22 cellular contexts compared by ENCODE assay signal in the genomic region with DNA sequence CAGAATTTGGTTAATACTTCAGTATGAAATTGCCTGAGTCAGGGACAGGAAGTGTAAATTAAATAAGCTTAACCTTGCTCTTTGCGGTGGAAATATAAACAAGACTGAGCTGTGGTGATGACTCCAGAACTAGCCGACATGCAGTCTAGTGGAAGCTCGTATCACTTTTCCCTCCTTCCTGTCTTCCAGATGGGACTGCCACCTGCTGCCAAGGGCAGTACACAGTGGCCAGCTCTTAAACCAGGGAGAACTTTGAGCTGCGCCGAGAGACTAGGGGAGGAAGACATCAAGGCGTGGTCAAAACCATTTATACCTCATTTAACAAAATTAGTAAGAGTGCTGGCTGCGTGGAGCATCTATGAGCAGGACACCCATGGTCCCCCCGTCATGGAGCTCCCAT. TPM values are rescaled to one million over a fixed set of nuclear protein-coding genes. Genes with fewer than 3 reads are reported as not detected.
A peak's percentile ranks its signal among the peaks of the same experiment; 100 is the strongest.
DNase-seq lines count a peak whose midpoint lies in the region; ATAC-seq, FAIRE-seq and TF ChIP-seq lines count a peak whose summit lies in the region.
"Had no signal": no experiment of that assay in that cellular context is flagged by ENCODE, and none has a peak within 500 bp of the region (broad histone marks: within the 10 kb centered on the region; RNA-seq: fewer than 3 reads in every experiment).

No MANE protein-coding gene starts in this region.

- intact Hi-C loops in endothelial cell of umbilical vein (cut with micrococcal nuclease) (loop anchor here (1.0 kb wide), 1 partner anchor 31 kb away; a partner anchor contains a TSS), gastrocnemius medialis (cut with DNase I; ENCODE audit: low total_unique reads) (no loop called here)
- intact Hi-C loops in CD4-positive, alpha-beta T cell (cut with DNase I, micrococcal nuclease), result no loop called here

- H3K9me3 Mint-ChIP-seq in CD4-positive, alpha-beta T cell, result peaks cover 3% of the 10 kb centered on the region

- H3K4me1 ChIP-seq in endothelial cell of umbilical vein (ENCODE audit: control insufficient read depth, extremely low read depth, insufficient read depth, low read length) (peaks cover 13% of the 10 kb centered on the region), gastrocnemius medialis (no peaks in the 10 kb centered on the region)
- H3K4me1 ChIP-seq: left lung, right atrium auricular region had no signal

- H3K27me3 ChIP-seq in endothelial cell of umbilical vein (ENCODE audit: control insufficient read depth in 2 of 2, insufficient read depth in 2 of 2, low read length in 2 of 2) (no peaks in the 10 kb centered on the region), gastrocnemius medialis (no peaks in the 10 kb centered on the region)
- no peaks in the 10 kb centered on the region for H3K27me3 ChIP-seq in CD4-positive, alpha-beta T cell (ENCODE audit: control insufficient read depth, insufficient read depth, low read length)
- H3K27me3 ChIP-seq: left lung, neutrophil, right atrium auricular region had no signal

- no peak overlapping the region for H2AFZ ChIP-seq in endothelial cell of umbilical vein (ENCODE audit: low read depth, low read length)
- H2AFZ ChIP-seq: PC-9 had no signal

- peak; percentile 12 for FAIRE-seq in endothelial cell of umbilical vein (lab: Jason Lieb, UNC)

- H3K4me2 ChIP-seq in endothelial cell of umbilical vein (ENCODE audit: insufficient read depth, low read length), result peak overlapping the region; percentile 22
- H3K4me2 ChIP-seq: PC-9, SK-N-SH had no signal

- H3K9me1 ChIP-seq in endothelial cell of umbilical vein (replicated peaks; ENCODE audit: control insufficient read depth, extremely low read depth, insufficient read depth, low read length), result no peaks in the 10 kb centered on the region

- H3K4me1 Mint-ChIP-seq in CD4-positive, alpha-beta T cell (ENCODE audit: low read depth), result peaks cover 36% of the 10 kb centered on the region

- no peak for TF ChIP-seq POLR2A in endothelial cell of umbilical vein (IDR thresholded peaks at IDR 0.05; ENCODE audit: low read depth, low read length)
- no peak for TF ChIP-seq POLR2A in gastrocnemius medialis (IDR thresholded peaks at IDR 0.05)

- H3K36me3 ChIP-seq in endothelial cell of umbilical vein (ENCODE audit: control insufficient read depth in 2 of 2, extremely low read depth in 1 of 2, insufficient read depth in 2 of 2, low read length in 2 of 2), result peaks cover 0 to 10% of the 10 kb centered on the region in 2 experiments
- peaks cover 0 to 42% of the 10 kb centered on the region in 2 donors for H3K36me3 ChIP-seq in gastrocnemius medialis

- no peaks in the 10 kb centered on the region for H3K27me3 Mint-ChIP-seq in CD4-positive, alpha-beta T cell
- H3K27me3 Mint-ChIP-seq: activated CD4-positive, alpha-beta T cell treated with anti-CD3 and anti-CD28 coated beads for 36 hours; stimulated activated naive B cell treated with anti-CD40 and anti-IgM and Interleukin-4, amounts not matched to agents 10 μg/mL and 1 μg/mL and 100 μg/mL, for 72 hours had no signal

- no TSS peak for BruUV-seq in endothelial cell of umbilical vein (replicated peaks; lab: Mats Ljungman, UMichigan)

- peaks cover 62% of the 10 kb centered on the region for H3K36me3 Mint-ChIP-seq in CD4-positive, alpha-beta T cell (ENCODE audit: low read depth)

- H3K9me3 ChIP-seq in endothelial cell of umbilical vein (replicated peaks; ENCODE audit: control insufficient read depth, insufficient read depth, low read length), result no peaks in the 10 kb centered on the region
- H3K9me3 ChIP-seq in gastrocnemius medialis, result no peaks in the 10 kb centered on the region
- no peaks in the 10 kb centered on the region for H3K9me3 ChIP-seq in CD4-positive, alpha-beta T cell (ENCODE audit: control insufficient read depth, low read length)
- H3K9me3 ChIP-seq: left lung, neutrophil, right atrium auricular region, SK-N-SH had no signal

- peak; percentile 39 to 69 for ATAC-seq in gastrocnemius medialis
- ATAC-seq in HG02885 (IDR thresholded peaks at IDR 0.05; ENCODE audit: poor library complexity, unreplicated experiment), result no peak
- no peak for ATAC-seq in CD4-positive, alpha-beta T cell (ENCODE audit: poor library complexity)
- ATAC-seq: activated CD4-positive, alpha-beta T cell treated with anti-CD3 and anti-CD28 coated beads for 36 hours; left lung; stimulated activated naive B cell treated with anti-CD40 and anti-IgM and Interleukin-4, amounts not matched to agents 10 μg/mL and 1 μg/mL and 100 μg/mL, for 72 hours had no signal

- dilution Hi-C loops in endothelial cell of umbilical vein (cut with MboI; ENCODE audit: extremely low pct_ligation_motif_present, low sequenced_read_pairs), result no loop called here

- in situ Hi-C loops in gastrocnemius medialis (cut with MboI; ENCODE audit: low sequenced_read_pairs in 4 of 4), result no loop called here

- H3K27ac ChIP-seq in endothelial cell of umbilical vein (ENCODE audit: insufficient read depth, low read depth, low read length) (no peak overlapping the region), gastrocnemius medialis (no peak overlapping the region)
- no peak overlapping the region for H3K27ac ChIP-seq in CD4-positive, alpha-beta T cell (ENCODE audit: low read depth, low read length)
- H3K27ac ChIP-seq: coronary artery, left lung, neutrophil, PC-9, right atrium auricular region had no signal

- H4K20me1 ChIP-seq in endothelial cell of umbilical vein (replicated peaks; ENCODE audit: control insufficient read depth, extremely low read depth, insufficient read depth, low read length), result peaks cover 3% of the 10 kb centered on the region

- no peak overlapping the region for H3K27ac Mint-ChIP-seq in CD4-positive, alpha-beta T cell
- H3K27ac Mint-ChIP-seq: activated CD4-positive, alpha-beta T cell treated with anti-CD3 and anti-CD28 coated beads for 36 hours; stimulated activated naive B cell treated with anti-CD40 and anti-IgM and Interleukin-4, amounts not matched to agents 10 μg/mL and 1 μg/mL and 100 μg/mL, for 72 hours had no signal

- peak; percentile 22 for DNase-seq in NCI-H2029 (lab: John Stamatoyannopoulos, UW)
- DNase-seq in NCI-H2029 treated with DMSO at 0.1 percent for 48 hours (lab: John Stamatoyannopoulos, UW), result no peak
- DNase-seq in NCI-H510A treated with DMSO at 0.1 percent for 48 hours (lab: John Stamatoyannopoulos, UW), result peak; percentile 78
- peak; percentile 60 for DNase-seq in endothelial cell of umbilical vein (ENCODE audit: low read depth, low spot score)
- no peak for DNase-seq in gastrocnemius medialis
- DNase-seq in RKO (ENCODE audit: low spot score), result no peak
- no peak for DNase-seq in CD4-positive, alpha-beta T cell
- DNase-seq: 8988T; activated CD4-positive, alpha-beta T cell treated with anti-CD3 and anti-CD28 coated beads for 36 hours; activated gamma-delta T cell treated with Interleukin-2 at 50 U/mL for 16 hours; DMS153; GOT3; left lung; NCI-H1930; NCI-H526 treated with DMSO at 0.1 percent for 48 hours; PC-9; SK-N-SH; stimulated activated naive B cell treated with anti-CD40 and anti-IgM and Interleukin-4, amounts not matched to agents 10 μg/mL and 1 μg/mL and 100 μg/mL, for 72 hours had no signal

- POLR2A ChIA-PET in endothelial cell of umbilical vein (lab: Charles Lee), result no interaction called here
- POLR2A ChIA-PET in CD4-positive, alpha-beta T cell (lab: Charles Lee), result no interaction called here

- H3K9ac ChIP-seq in endothelial cell of umbilical vein (replicated peaks; ENCODE audit: extremely low read depth, insufficient read depth, low read length), result no peak overlapping the region
- H3K9ac ChIP-seq: SK-N-SH had no signal

- CTCF ChIA-PET in endothelial cell of umbilical vein (lab: Charles Lee), result interaction anchor here (0.6 to 2.0 kb wide), 5 partner anchors 10 to 168 kb away, joined by 3 to 13 read pairs (median 3); no protein-coding TSS in a partner anchor
- CTCF ChIA-PET in CD4-positive, alpha-beta T cell (lab: Charles Lee), result no interaction called here

- no peak for TF ChIP-seq CTCF in endothelial cell of umbilical vein (IDR thresholded peaks at IDR 0.05; ENCODE audit: extremely low read depth in 1 of 2, insufficient read depth in 1 of 2, low read depth in 1 of 2, low read length in 2 of 2)
- TF ChIP-seq CTCF in gastrocnemius medialis (IDR thresholded peaks at IDR 0.05 in 4 of 5, conservative IDR thresholded peaks at IDR 0.05 in 1 of 5), result no peak
- TF ChIP-seq CTCF in CD4-positive, alpha-beta T cell (IDR thresholded peaks at IDR 0.05), result no peak

- no peak overlapping the region for H3K4me3 Mint-ChIP-seq in CD4-positive, alpha-beta T cell
- H3K4me3 Mint-ChIP-seq: activated CD4-positive, alpha-beta T cell treated with anti-CD3 and anti-CD28 coated beads for 36 hours; stimulated activated naive B cell treated with anti-CD40 and anti-IgM and Interleukin-4, amounts not matched to agents 10 μg/mL and 1 μg/mL and 100 μg/mL, for 72 hours had no signal

- H3K4me3 ChIP-seq in endothelial cell of umbilical vein (replicated peaks in 1 of 3; ENCODE audit: insufficient read depth in 1 of 3, low read depth in 1 of 3, low read length in 3 of 3) (no peak overlapping the region), gastrocnemius medialis (no peak overlapping the region)
- H3K4me3 ChIP-seq: coronary artery, left lung, PC-9, right atrium auricular region had no signal

- H3K79me2 ChIP-seq in endothelial cell of umbilical vein (ENCODE audit: control insufficient read depth, insufficient read depth, low read length), result peaks cover 4% of the 10 kb centered on the region

TF ChIP-seq in endothelial cell of umbilical vein, 7 proteins besides CTCF, POLR2A, EP300 and RAD21:
- TF ChIP-seq GATA2 (IDR thresholded peaks at IDR 0.05; ENCODE audit: insufficient read depth, insufficient read length, low read depth, low read length) (peak; percentile 15), MYC (IDR thresholded peaks at IDR 0.05; ENCODE audit: low read depth, low read length) (no peak), POLR2AphosphoS5 (IDR thresholded peaks at IDR 0.05; ENCODE audit: insufficient read depth, low read depth, low read length) (peak; percentile 49)

RNA-seq across cellular contexts. Expression of a gene that starts 31.3 kb away (rescaled TPM):
- 307 and 330 TPM in 2 replicates for total RNA-seq in endothelial cell of umbilical vein
- 148 and 161 TPM in 2 replicates for polyA plus RNA-seq in endothelial cell of umbilical vein
- 116 and 122 TPM in 2 replicates for polyA plus RNA-seq in endothelial cell of umbilical vein (2011; cell fraction: cytosol; rRNA removed)
- polyA plus RNA-seq in endothelial cell of umbilical vein (2011; cell fraction: nucleus; rRNA removed), result 806 and 835 TPM in 2 replicates
- 217 and 272 TPM in 2 replicates for polyA plus RNA-seq in endothelial cell of umbilical vein (2012)
- 252 and 259 TPM in 2 replicates for polyA minus RNA-seq in endothelial cell of umbilical vein
- polyA minus RNA-seq in endothelial cell of umbilical vein (2011; cell fraction: cytosol; rRNA and poly(A)+ RNA removed), result 70.9 TPM
- 212 and 217 TPM in 2 replicates for polyA minus RNA-seq in endothelial cell of umbilical vein (2011; cell fraction: nucleus; rRNA and poly(A)+ RNA removed)
- 100 to 1,000 TPM in 3 of 4 donors, 10 to 100 TPM in 1; 92.8 to 226 (median 134) TPM for total RNA-seq in gastrocnemius medialis
- total RNA-seq in CD4-positive, alpha-beta T cell, result under 1 TPM; 0.45 to 0.80 TPM

Comparison
In these comparisons a context has a peak if more than half of its experiments do, and no peak if none do; other contexts are left out.
1. DNase-seq: peak in NCI-H2029 (single experiment), NCI-H510A treated with DMSO at 0.1 percent for 48 hours (single experiment) and endothelial cell of umbilical vein (single experiment); none in NCI-H2029 treated with DMSO at 0.1 percent for 48 hours (single experiment), gastrocnemius medialis (0 of 2), RKO (single experiment) and CD4-positive, alpha-beta T cell (0 of 10).
2. ATAC-seq: peak in gastrocnemius medialis (2 of 2); none in HG02885 (single experiment) and CD4-positive, alpha-beta T cell (single experiment).
3. RNA of a gene that starts 31.3 kb away (total RNA-seq): 307 to 330 TPM in endothelial cell of umbilical vein and 92.8 to 226 TPM in gastrocnemius medialis; 0.45 to 0.80 TPM in CD4-positive, alpha-beta T cell; every median in the first group is over 10 times any median in the second.